ENCODE assay signal across 17 cellular contexts in the genomic region with DNA sequence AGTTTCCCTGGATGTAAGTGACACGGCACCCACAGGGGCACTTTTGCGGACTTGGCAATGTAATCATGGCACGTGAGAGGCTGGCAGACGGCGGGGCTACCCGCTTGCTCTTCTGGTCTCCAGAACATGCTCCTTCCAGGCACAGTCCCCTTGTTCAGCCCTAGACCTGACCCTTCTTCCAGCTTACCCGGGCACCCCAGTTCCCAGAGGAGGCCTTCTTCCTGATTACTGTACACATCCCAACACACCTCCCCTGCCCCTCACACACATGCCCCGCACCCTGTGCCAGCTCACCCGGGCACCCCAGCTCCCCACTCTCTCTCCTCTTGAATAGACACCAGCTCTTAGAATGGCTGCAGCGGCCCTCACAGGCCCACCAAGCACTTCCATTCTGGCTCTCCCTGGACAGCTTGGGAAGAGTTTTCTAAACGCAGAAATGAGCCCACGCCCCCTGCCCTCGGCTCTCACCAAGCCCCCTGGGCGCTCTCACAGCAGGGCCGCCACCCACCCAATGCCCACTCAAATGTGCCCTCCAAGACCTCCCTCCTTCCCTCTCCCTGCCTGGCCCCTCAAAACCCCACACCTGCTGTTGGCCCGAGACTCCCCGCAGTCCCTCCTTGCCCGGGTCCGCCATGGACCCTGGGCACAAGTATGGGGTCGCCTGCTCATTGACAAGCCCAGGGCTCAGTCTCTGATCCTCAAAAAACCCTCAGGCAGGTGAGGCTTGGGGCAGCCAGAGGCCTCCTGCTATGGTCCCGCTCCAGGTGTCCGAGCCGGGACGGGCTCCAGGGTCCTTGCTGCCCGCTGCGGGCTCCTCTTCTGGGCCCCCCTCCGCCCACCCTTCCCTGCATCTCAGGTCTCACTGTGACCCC.
A peak's percentile ranks its signal among the peaks of the same experiment; 100 is the strongest.
DNase-seq lines count a peak whose midpoint lies in the region; ATAC-seq and TF ChIP-seq lines count a peak whose summit lies in the region.
"Had no signal": no experiment of that assay in that cellular context is flagged by ENCODE, and none has a peak within 500 bp of the region (broad histone marks: within the 10 kb centered on the region; RNA-seq: fewer than 3 reads in every experiment).

No MANE protein-coding gene starts in this region.

- no peak overlapping the region for H3K9ac ChIP-seq in duodenal mucosa (ENCODE audit: low read depth in 1 of 2, low read length in 2 of 2)

- H3K4me3 ChIP-seq in right atrium auricular region: no peak overlapping the region
- H3K4me3 ChIP-seq in duodenal mucosa (ENCODE audit: low read depth in 1 of 2, low read length in 2 of 2): no peak overlapping the region
- H3K4me3 ChIP-seq in mucosa of descending colon: no peak overlapping the region
- no peak overlapping the region for H3K4me3 ChIP-seq in upper lobe of right lung
- no peak overlapping the region for H3K4me3 ChIP-seq in A673 (ENCODE audit: low read depth, low read length, poor library complexity, severe bottlenecking)

- H3K9me3 ChIP-seq in right atrium auricular region (no peaks in the 10 kb centered on the region), duodenal mucosa (ENCODE audit: control insufficient read depth in 1 of 2, low read length in 2 of 2) (no peaks in the 10 kb centered on the region), mucosa of descending colon (no peaks in the 10 kb centered on the region), upper lobe of right lung (no peaks in the 10 kb centered on the region), A673 (ENCODE audit: low read depth, low read length, poor library complexity, severe bottlenecking) (no peaks in the 10 kb centered on the region)

- H3K36me3 ChIP-seq in right atrium auricular region: no peaks in the 10 kb centered on the region
- no peaks in the 10 kb centered on the region for H3K36me3 ChIP-seq in duodenal mucosa (ENCODE audit: control insufficient read depth in 1 of 2, insufficient read depth in 2 of 2, low read length in 2 of 2)
- H3K36me3 ChIP-seq in mucosa of descending colon (ENCODE audit: low read depth): no peaks in the 10 kb centered on the region
- no peaks in the 10 kb centered on the region for H3K36me3 ChIP-seq in upper lobe of right lung
- no peaks in the 10 kb centered on the region for H3K36me3 ChIP-seq in A673 (ENCODE audit: insufficient read depth, low read length, poor library complexity, severe bottlenecking)

- DNase-seq in Right ventricle myocardium superior: peak; percentile 28
- no peak for DNase-seq in right atrium auricular region (ENCODE audit: low spot score)
- DNase-seq in mucosa of descending colon: peak in 2 of 3 donors; percentile 19 to 31
- peak; percentile 54 for DNase-seq in upper lobe of right lung
- no peak for DNase-seq in A673 (ENCODE audit: low spot score)
- no peak for DNase-seq in SHP77 (lab: John Stamatoyannopoulos, UW)
- DNase-seq: CD4-positive, CD25-positive, alpha-beta regulatory T cell; DMS79 treated with DMSO at 0.1 percent for 48 hours; GDM1; HFFc6; KBM-7; NCI-H1048; NCI-H146; NCI-H226; NCI-H526 had no signal

- no TSS peak for BruUV-seq in A673 (replicated peaks; lab: Mats Ljungman, UMichigan)

- peaks cover 0 to 21% of the 10 kb centered on the region in 2 donors for H3K4me1 ChIP-seq in right atrium auricular region
- H3K4me1 ChIP-seq in duodenal mucosa (ENCODE audit: control insufficient read depth in 1 of 2, insufficient read depth in 2 of 2, low read length in 2 of 2): no peaks in the 10 kb centered on the region
- H3K4me1 ChIP-seq in mucosa of descending colon (ENCODE audit: low read depth): no peaks in the 10 kb centered on the region
- H3K4me1 ChIP-seq in upper lobe of right lung: no peaks in the 10 kb centered on the region
- H3K4me1 ChIP-seq in A673 (ENCODE audit: insufficient read depth, low read length, poor library complexity, severe bottlenecking): no peaks in the 10 kb centered on the region

- CTCF ChIA-PET in A673 (lab: Charles Lee): no interaction called here

- TF ChIP-seq CTCF in right atrium auricular region (IDR thresholded peaks at IDR 0.05) (no peak), mucosa of descending colon (IDR thresholded peaks at IDR 0.05) (no peak), upper lobe of right lung (IDR thresholded peaks at IDR 0.05) (no peak), A673 (conservative IDR thresholded peaks at IDR 0.05; ENCODE audit: low read depth, low read length) (no peak)

- H3K27ac ChIP-seq in right atrium auricular region (no peak overlapping the region), duodenal mucosa (ENCODE audit: low read depth, low read length) (peak overlapping the region; percentile 10), upper lobe of right lung (no peak overlapping the region), A673 (ENCODE audit: low read depth, low read length, poor library complexity, severe bottlenecking) (no peak overlapping the region)

- no peak for ATAC-seq in Right ventricle myocardium superior (ENCODE audit: poor library complexity)
- no peak for ATAC-seq in mucosa of descending colon
- ATAC-seq in upper lobe of right lung: no peak
- ATAC-seq in GM19467 (IDR thresholded peaks at IDR 0.05; ENCODE audit: unreplicated experiment): no peak

- POLR2A ChIA-PET in A673 (lab: Charles Lee; ENCODE audit: low non-redundant PET): no interaction called here

- intact Hi-C loops in Right ventricle myocardium superior (cut with DNase I): no loop called here
- intact Hi-C loops in mucosa of descending colon (cut with DNase I, micrococcal nuclease): no loop called here
- intact Hi-C loops in upper lobe of right lung (cut with DNase I): no loop called here
- intact Hi-C loops in A673 (cut with micrococcal nuclease; ENCODE audit: unreplicated experiment): no loop called here

- H3K27me3 ChIP-seq in right atrium auricular region (no peaks in the 10 kb centered on the region), duodenal mucosa (ENCODE audit: control insufficient read depth in 1 of 2, insufficient read depth in 2 of 2, low read length in 2 of 2) (peaks cover 0 to 12% of the 10 kb centered on the region in 2 donors), upper lobe of right lung (peaks cover 38% of the 10 kb centered on the region), A673 (replicated peaks; ENCODE audit: insufficient read depth, low read depth, low read length, poor library complexity) (no peaks in the 10 kb centered on the region)

Comparison
In these comparisons a context has a peak if more than half of its experiments do, and no peak if none do; other contexts are left out.
1. DNase-seq: peak in Right ventricle myocardium superior (single experiment), mucosa of descending colon (2 of 3) and upper lobe of right lung (single experiment); none in right atrium auricular region (single experiment), A673 (single experiment) and SHP77 (0 of 2).